In genomic region chr11:2375964-2376551, GRCh38 we compare ENCODE assay signal across 13 cellular contexts. TPM values are rescaled to one million over a fixed set of nuclear protein-coding genes. Genes with fewer than 3 reads are reported as not detected.
DNase-seq lines count a peak whose midpoint lies in the region; ATAC-seq and TF ChIP-seq lines count a peak whose summit lies in the region.
"Had no signal": no experiment of that assay in that cellular context is flagged by ENCODE, and none has a peak within 500 bp of the region (broad histone marks: within the 10 kb centered on the region; RNA-seq: fewer than 3 reads in every experiment).

No MANE protein-coding gene starts in this region.

- no peaks in the 10 kb centered on the region for H3K36me3 Mint-ChIP-seq in MCF 10A (ENCODE audit: insufficient read depth, unreplicated experiment)
- peaks cover 3% of the 10 kb centered on the region for H3K36me3 Mint-ChIP-seq in activated T-helper 2 cell treated with anti-CD3 and anti-CD28 coated beads, Interferon-gamma antibody, Interleukin-2, Interleukin-4, amounts not matched to agents 10 μg/mL and 5 μg/mL and 100 μg/mL, durations not matched to agents 14 hours and 24 hours and 36 hours (ENCODE audit: low read depth)
- H3K36me3 Mint-ChIP-seq in stimulated activated naive B cell treated with anti-CD40 and anti-IgM and Interleukin-4, amounts not matched to agents 10 μg/mL and 1 μg/mL and 100 μg/mL, for 72 hours = peaks cover 4 to 9% of the 10 kb centered on the region in 2 donors

- H3K36me3 ChIP-seq in mammary epithelial cell (ENCODE audit: insufficient read depth, low read length) (no peaks in the 10 kb centered on the region), hepatocyte (replicated peaks; ENCODE audit: insufficient read depth, low read depth) (no peaks in the 10 kb centered on the region)
- H3K36me3 ChIP-seq: cardiac muscle cell had no signal

- peaks cover 37% of the 10 kb centered on the region for H3K79me2 ChIP-seq in mammary epithelial cell (ENCODE audit: insufficient read depth, low read length)
- H3K79me2 ChIP-seq in hepatocyte = peaks cover 42% of the 10 kb centered on the region

- no peaks in the 10 kb centered on the region for H3K9me2 ChIP-seq in hepatocyte (replicated peaks; ENCODE audit: insufficient read depth)

- in situ Hi-C loops in mammary epithelial cell (cut with MboI; ENCODE audit: low sequenced_read_pairs in 2 of 2) = no loop called here

- CTCF ChIA-PET in MCF 10A (lab: Yijun Ruan, JAX) = interaction anchor here (0.6 to 2.0 kb wide), 4 partner anchors 8 to 85 kb away, joined by 3 to 6 read pairs (median 4); no protein-coding TSS in a partner anchor
- CTCF ChIA-PET in mammary epithelial cell (lab: Charles Lee; ENCODE audit: low non-redundant PET) = no interaction called here

- 92% methylated on average over 12 of the region's 16 CpGs for WGBS in mammary epithelial cell (ENCODE audit: low coverage, missing lambda C conversion rate)
- 91% methylated on average over 16 of the region's 16 CpGs for WGBS in hepatocyte (ENCODE audit: low lambda C conversion rate, missing lambda C conversion rate)

- H3K27ac Mint-ChIP-seq in MCF 10A (ENCODE audit: low read depth, unreplicated experiment) = peak overlapping the region; percentile 23
- no peak overlapping the region for H3K27ac Mint-ChIP-seq in activated T-helper 2 cell treated with anti-CD3 and anti-CD28 coated beads, Interferon-gamma antibody, Interleukin-2, Interleukin-4, amounts not matched to agents 10 μg/mL and 5 μg/mL and 100 μg/mL, durations not matched to agents 14 hours and 24 hours and 36 hours
- H3K27ac Mint-ChIP-seq in stimulated activated naive B cell treated with anti-CD40 and anti-IgM and Interleukin-4, amounts not matched to agents 10 μg/mL and 1 μg/mL and 100 μg/mL, for 72 hours = peak overlapping the region; percentile 59

- no peaks in the 10 kb centered on the region for H3K9me3 Mint-ChIP-seq in MCF 10A (ENCODE audit: unreplicated experiment)
- H3K9me3 Mint-ChIP-seq in activated T-helper 2 cell treated with anti-CD3 and anti-CD28 coated beads, Interferon-gamma antibody, Interleukin-2, Interleukin-4, amounts not matched to agents 10 μg/mL and 5 μg/mL and 100 μg/mL, durations not matched to agents 14 hours and 24 hours and 36 hours = no peaks in the 10 kb centered on the region
- no peaks in the 10 kb centered on the region for H3K9me3 Mint-ChIP-seq in stimulated activated naive B cell treated with anti-CD40 and anti-IgM and Interleukin-4, amounts not matched to agents 10 μg/mL and 1 μg/mL and 100 μg/mL, for 72 hours

- intact Hi-C loops in MCF 10A (cut with micrococcal nuclease) (no loop called here), mammary epithelial cell (cut with micrococcal nuclease) (no loop called here)
- intact Hi-C loops in activated T-helper 2 cell treated with anti-CD3 and anti-CD28 coated beads, Interferon-gamma antibody, Interleukin-2, Interleukin-4, amounts not matched to agents 10 μg/mL and 5 μg/mL and 100 μg/mL, durations not matched to agents 14 hours and 24 hours and 36 hours (cut with micrococcal nuclease) = loop anchor here (2.0 to 10.0 kb wide), 2 partner anchors 69 to 71 kb away; partner anchors contain the start of genes C11orf21, KCNQ1, TRPM5 and TSPAN32

- TF ChIP-seq CTCF in MCF 10A (IDR thresholded peaks at IDR 0.05; ENCODE audit: unreplicated experiment) = no peak
- no peak for TF ChIP-seq CTCF in mammary epithelial cell (conservative IDR thresholded peaks at IDR 0.05 in 1 of 2, IDR thresholded peaks at IDR 0.05 in 1 of 2; ENCODE audit: extremely low read depth in 1 of 2, insufficient read depth in 1 of 2, low read depth in 1 of 2, low read length in 2 of 2)
- TF ChIP-seq CTCF in hepatocyte (IDR thresholded peaks at IDR 0.05; ENCODE audit: poor library complexity) = no peak

- no peak overlapping the region for H3K27ac ChIP-seq in mammary epithelial cell (ENCODE audit: insufficient read depth, low read depth, low read length)
- no peak overlapping the region for H3K27ac ChIP-seq in hepatocyte
- H3K27ac ChIP-seq: SJSA1, skin epidermis had no signal

- H3K4me1 Mint-ChIP-seq in MCF 10A (ENCODE audit: insufficient read depth, unreplicated experiment) = peaks cover 18% of the 10 kb centered on the region
- peaks cover 13% of the 10 kb centered on the region for H3K4me1 Mint-ChIP-seq in activated T-helper 2 cell treated with anti-CD3 and anti-CD28 coated beads, Interferon-gamma antibody, Interleukin-2, Interleukin-4, amounts not matched to agents 10 μg/mL and 5 μg/mL and 100 μg/mL, durations not matched to agents 14 hours and 24 hours and 36 hours (ENCODE audit: low read depth)
- peaks cover 27 to 39% of the 10 kb centered on the region in 2 donors for H3K4me1 Mint-ChIP-seq in stimulated activated naive B cell treated with anti-CD40 and anti-IgM and Interleukin-4, amounts not matched to agents 10 μg/mL and 1 μg/mL and 100 μg/mL, for 72 hours

- H3K4me3 ChIP-seq in mammary epithelial cell (replicated peaks in 1 of 3; ENCODE audit: insufficient read depth in 1 of 3, low read depth in 2 of 3, low read length in 3 of 3) (no peak overlapping the region), hepatocyte (no peak overlapping the region)

- H3K4me3 Mint-ChIP-seq in MCF 10A (ENCODE audit: unreplicated experiment) = peak overlapping the region; percentile 79
- peak overlapping the region; percentile 37 for H3K4me3 Mint-ChIP-seq in activated T-helper 2 cell treated with anti-CD3 and anti-CD28 coated beads, Interferon-gamma antibody, Interleukin-2, Interleukin-4, amounts not matched to agents 10 μg/mL and 5 μg/mL and 100 μg/mL, durations not matched to agents 14 hours and 24 hours and 36 hours (ENCODE audit: low read depth)
- peak overlapping the region; percentile 44 to 48 for H3K4me3 Mint-ChIP-seq in stimulated activated naive B cell treated with anti-CD40 and anti-IgM and Interleukin-4, amounts not matched to agents 10 μg/mL and 1 μg/mL and 100 μg/mL, for 72 hours

- no peaks in the 10 kb centered on the region for H3K27me3 Mint-ChIP-seq in MCF 10A (ENCODE audit: insufficient read depth, unreplicated experiment)
- H3K27me3 Mint-ChIP-seq in activated T-helper 2 cell treated with anti-CD3 and anti-CD28 coated beads, Interferon-gamma antibody, Interleukin-2, Interleukin-4, amounts not matched to agents 10 μg/mL and 5 μg/mL and 100 μg/mL, durations not matched to agents 14 hours and 24 hours and 36 hours (ENCODE audit: low read depth) = peaks cover 8% of the 10 kb centered on the region
- no peaks in the 10 kb centered on the region for H3K27me3 Mint-ChIP-seq in stimulated activated naive B cell treated with anti-CD40 and anti-IgM and Interleukin-4, amounts not matched to agents 10 μg/mL and 1 μg/mL and 100 μg/mL, for 72 hours

- ATAC-seq in stimulated activated naive B cell treated with anti-CD40 and anti-IgM and Interleukin-4, amounts not matched to agents 10 μg/mL and 1 μg/mL and 100 μg/mL, for 72 hours (replicated peaks) = no peak

- H3K9me3 ChIP-seq in mammary epithelial cell (replicated peaks; ENCODE audit: insufficient read depth, low read length) = no peaks in the 10 kb centered on the region
- H3K9me3 ChIP-seq in hepatocyte (ENCODE audit: low read depth) = no peaks in the 10 kb centered on the region

- no peaks in the 10 kb centered on the region for H3K27me3 ChIP-seq in mammary epithelial cell (ENCODE audit: insufficient read depth, low read length)
- H3K27me3 ChIP-seq in hepatocyte = no peaks in the 10 kb centered on the region
- H3K27me3 ChIP-seq: cardiac muscle cell, SJSA1 had no signal

- no peak overlapping the region for H3K4me2 ChIP-seq in mammary epithelial cell (ENCODE audit: insufficient read depth, low read depth, low read length)
- no peak overlapping the region for H3K4me2 ChIP-seq in hepatocyte

- DNase-seq in MCF 10A (ENCODE audit: unreplicated experiment) = no peak
- no peak for DNase-seq in mammary epithelial cell
- no peak for DNase-seq in activated T-helper 2 cell treated with anti-CD3 and anti-CD28 coated beads, Interferon-gamma antibody, Interleukin-2, Interleukin-4, amounts not matched to agents 10 μg/mL and 5 μg/mL and 100 μg/mL, durations not matched to agents 14 hours and 24 hours and 36 hours (ENCODE audit: low spot score)
- DNase-seq in kidney glomerular epithelial cell (lab: John Stamatoyannopoulos, UW) = peak; percentile 66
- no peak for DNase-seq in stimulated activated naive B cell treated with anti-CD40 and anti-IgM and Interleukin-4, amounts not matched to agents 10 μg/mL and 1 μg/mL and 100 μg/mL, for 72 hours
- DNase-seq in DMS 273 treated with DMSO at 0.1 percent for 48 hours (lab: John Stamatoyannopoulos, UW) = no peak
- DNase-seq in activated effector memory CD4-positive, alpha-beta T cell treated with anti-CD3 and anti-CD28 coated beads, Interleukin-2, amount 50 U/mL, for 16 hours = no peak
- DNase-seq in hepatocyte (ENCODE audit: low spot score) = no peak
- DNase-seq: AML-193, NCI-H510A had no signal

- BruUV-seq in MCF 10A (replicated peaks; lab: Mats Ljungman, UMichigan) (no TSS peak), mammary epithelial cell (replicated peaks; lab: Mats Ljungman, UMichigan) (no TSS peak)

- peaks cover 2% of the 10 kb centered on the region for H4K20me1 ChIP-seq in mammary epithelial cell (ENCODE audit: insufficient read depth, low read length)
- peaks cover 33% of the 10 kb centered on the region for H4K20me1 ChIP-seq in hepatocyte (ENCODE audit: insufficient read depth, poor library complexity, severe bottlenecking)

- H3K4me1 ChIP-seq in mammary epithelial cell (ENCODE audit: insufficient read depth, low read length) (peaks cover 31% of the 10 kb centered on the region), hepatocyte (ENCODE audit: insufficient read depth) (no peaks in the 10 kb centered on the region)

- dilution Hi-C loops in mammary epithelial cell (cut with HindIII; ENCODE audit: low sequenced_read_pairs) = no loop called here

- H2AFZ ChIP-seq in mammary epithelial cell (ENCODE audit: low read depth, low read length) (no peak overlapping the region), hepatocyte (no peak overlapping the region)

- POLR2A ChIA-PET in MCF 10A (lab: Yijun Ruan, JAX) = interaction anchor here (0.6 kb wide), 1 partner anchor 48 kb away, joined by 4 read pairs; no protein-coding TSS in a partner anchor

- H3K9ac ChIP-seq in mammary epithelial cell (ENCODE audit: insufficient read depth, low read length) = no peak overlapping the region

RNA-seq across cellular contexts. Expression of gene CD81, which starts 1.1 kb away (rescaled TPM):
- 183 and 187 TPM in 2 replicates for total RNA-seq in MCF 10A (2022)
- total RNA-seq in mammary epithelial cell = 100 to 1,000 TPM; 184 to 302 TPM
- 301 TPM for polyA plus RNA-seq in mammary epithelial cell
- polyA minus RNA-seq in mammary epithelial cell = 426 TPM
- total RNA-seq in activated T-helper 2 cell treated with anti-CD3 and anti-CD28 coated beads, Interferon-gamma antibody, Interleukin-2, Interleukin-4, amounts not matched to agents 10 μg/mL and 5 μg/mL and 100 μg/mL, durations not matched to agents 14 hours and 24 hours and 36 hours = 211 and 219 TPM in 2 replicates
- total RNA-seq in hepatocyte = 216 and 233 TPM in 2 replicates
- 471 and 472 TPM in 2 replicates for polyA plus RNA-seq in hepatocyte

RNA-seq across cellular contexts. Expression of gene TSSC4, which starts 24.5 kb away (rescaled TPM):
- 69.9 and 70.3 TPM in 2 replicates for total RNA-seq in MCF 10A (2022)
- total RNA-seq in mammary epithelial cell = 10 to 100 TPM; 38.3 to 49.9 TPM
- polyA plus RNA-seq in mammary epithelial cell = 23.4 TPM
- 5.9 TPM for polyA minus RNA-seq in mammary epithelial cell
- total RNA-seq in activated T-helper 2 cell treated with anti-CD3 and anti-CD28 coated beads, Interferon-gamma antibody, Interleukin-2, Interleukin-4, amounts not matched to agents 10 μg/mL and 5 μg/mL and 100 μg/mL, durations not matched to agents 14 hours and 24 hours and 36 hours = 46.6 and 48.9 TPM in 2 replicates
- 31.4 and 33.8 TPM in 2 replicates for total RNA-seq in hepatocyte
- 68.5 and 85.4 TPM in 2 replicates for polyA plus RNA-seq in hepatocyte
